7 cellular contexts compared by ENCODE assay signal in genomic region chr1:17053071-17053684, GRCh38. TPM values are rescaled to one million over a fixed set of nuclear protein-coding genes. Genes with fewer than 3 reads are reported as not detected.
DNase-seq lines count a peak whose midpoint lies in the region; ATAC-seq lines count a peak whose summit lies in the region.

No MANE protein-coding gene starts in this region.

- peak; percentile 16 for DNase-seq in activated CD4-positive, alpha-beta memory T cell treated with anti-CD3 and anti-CD28 coated beads for 36 hours
- no peak for DNase-seq in iPS DF 6.9 (ENCODE audit: low read depth, low spot score)
- no peak for DNase-seq in stimulated activated naive B cell treated with anti-CD40 and anti-IgM and Interleukin-4, amounts not matched to agents 10 μg/mL and 1 μg/mL and 100 μg/mL, for 72 hours
- no peak for DNase-seq in NCI-H510A (lab: John Stamatoyannopoulos, UW)
- DNase-seq in SKM-1 treated with dmso at 0.1 percent for 144 hours (lab: John Stamatoyannopoulos, UW; ENCODE audit: unreplicated experiment), result no peak

- H3K27me3 Mint-ChIP-seq in activated CD4-positive, alpha-beta memory T cell treated with anti-CD3 and anti-CD28 coated beads for 36 hours, result no peaks in the 10 kb centered on the region
- peaks cover 4% of the 10 kb centered on the region in 2 donors for H3K27me3 Mint-ChIP-seq in stimulated activated naive B cell treated with anti-CD40 and anti-IgM and Interleukin-4, amounts not matched to agents 10 μg/mL and 1 μg/mL and 100 μg/mL, for 72 hours

- ATAC-seq in stimulated activated naive B cell treated with anti-CD40 and anti-IgM and Interleukin-4, amounts not matched to agents 10 μg/mL and 1 μg/mL and 100 μg/mL, for 72 hours (replicated peaks), result peak in 1 of 2 donors; percentile 10
- no peak for ATAC-seq in GM19455 (IDR thresholded peaks at IDR 0.05; ENCODE audit: unreplicated experiment)

- H3K4me3 Mint-ChIP-seq in activated CD4-positive, alpha-beta memory T cell treated with anti-CD3 and anti-CD28 coated beads for 36 hours, result peak overlapping the region; percentile 96
- peak overlapping the region; percentile 95 to 98 for H3K4me3 Mint-ChIP-seq in stimulated activated naive B cell treated with anti-CD40 and anti-IgM and Interleukin-4, amounts not matched to agents 10 μg/mL and 1 μg/mL and 100 μg/mL, for 72 hours

- no CpG with 5 or more reads among the region's 12 CpGs for WGBS in iPS DF 6.9 (ENCODE audit: insufficient coverage, insufficient read length)

- intact Hi-C loops in activated CD4-positive, alpha-beta memory T cell treated with anti-CD3 and anti-CD28 coated beads for 36 hours (cut with micrococcal nuclease), result loop anchor here (5.0 kb wide), 2 partner anchors 91 to 151 kb away; no protein-coding TSS in a partner anchor

- H3K27ac ChIP-seq in HUES48 (ENCODE audit: low read depth, low read length) (peak overlapping the region; percentile 80), iPS DF 6.9 (ENCODE audit: low read length) (no peak overlapping the region)

- H3K9me3 Mint-ChIP-seq in activated CD4-positive, alpha-beta memory T cell treated with anti-CD3 and anti-CD28 coated beads for 36 hours, result no peaks in the 10 kb centered on the region
- H3K9me3 Mint-ChIP-seq in stimulated activated naive B cell treated with anti-CD40 and anti-IgM and Interleukin-4, amounts not matched to agents 10 μg/mL and 1 μg/mL and 100 μg/mL, for 72 hours, result no peaks in the 10 kb centered on the region

- H3K4me1 Mint-ChIP-seq in activated CD4-positive, alpha-beta memory T cell treated with anti-CD3 and anti-CD28 coated beads for 36 hours (ENCODE audit: low read depth), result peaks cover 24% of the 10 kb centered on the region
- peaks cover 6 to 18% of the 10 kb centered on the region in 2 donors for H3K4me1 Mint-ChIP-seq in stimulated activated naive B cell treated with anti-CD40 and anti-IgM and Interleukin-4, amounts not matched to agents 10 μg/mL and 1 μg/mL and 100 μg/mL, for 72 hours

- peak overlapping the region; percentile 97 for H3K4me3 ChIP-seq in HUES48 (ENCODE audit: low read depth, low read length)
- peak overlapping the region; percentile 75 for H3K4me3 ChIP-seq in iPS DF 6.9 (ENCODE audit: low read length)

- peak overlapping the region; percentile 90 for H3K27ac Mint-ChIP-seq in activated CD4-positive, alpha-beta memory T cell treated with anti-CD3 and anti-CD28 coated beads for 36 hours
- H3K27ac Mint-ChIP-seq in stimulated activated naive B cell treated with anti-CD40 and anti-IgM and Interleukin-4, amounts not matched to agents 10 μg/mL and 1 μg/mL and 100 μg/mL, for 72 hours, result peak overlapping the region; percentile 98

- POLR2A ChIA-PET in activated CD4-positive, alpha-beta memory T cell treated with anti-CD3 and anti-CD28 coated beads for 36 hours (lab: Charles Lee), result interaction anchor here (0.6 to 1.3 kb wide), 2 partner anchors 148 to 157 kb away, joined by 6 to 7 read pairs; no protein-coding TSS in a partner anchor

- peaks cover 6% of the 10 kb centered on the region for H3K36me3 Mint-ChIP-seq in activated CD4-positive, alpha-beta memory T cell treated with anti-CD3 and anti-CD28 coated beads for 36 hours
- peaks cover 2 to 5% of the 10 kb centered on the region in 2 donors for H3K36me3 Mint-ChIP-seq in stimulated activated naive B cell treated with anti-CD40 and anti-IgM and Interleukin-4, amounts not matched to agents 10 μg/mL and 1 μg/mL and 100 μg/mL, for 72 hours

- H3K4me1 ChIP-seq in HUES48 (ENCODE audit: control insufficient read depth, insufficient read depth, low read length) (peaks cover 10% of the 10 kb centered on the region), iPS DF 6.9 (ENCODE audit: control insufficient read depth, insufficient read depth, low read length) (no peaks in the 10 kb centered on the region)

- H3K27me3 ChIP-seq in HUES48 (ENCODE audit: control insufficient read depth, insufficient read depth, low read length) (no peaks in the 10 kb centered on the region), iPS DF 6.9 (ENCODE audit: control insufficient read depth, insufficient read depth, low read length) (no peaks in the 10 kb centered on the region)

- CTCF ChIA-PET in activated CD4-positive, alpha-beta memory T cell treated with anti-CD3 and anti-CD28 coated beads for 36 hours (lab: Charles Lee), result no interaction called here

- H3K36me3 ChIP-seq in HUES48 (ENCODE audit: control insufficient read depth, insufficient read depth, low read length), result peaks cover 20% of the 10 kb centered on the region
- peaks cover 2% of the 10 kb centered on the region; the same call in 1 of the 2 replicates for H3K36me3 ChIP-seq in iPS DF 6.9 (ENCODE audit: control insufficient read depth, insufficient read depth, low read length)

- H3K9me3 ChIP-seq in HUES48 (ENCODE audit: control insufficient read depth, insufficient read depth, low read length), result no peaks in the 10 kb centered on the region
- H3K9me3 ChIP-seq in iPS DF 6.9 (ENCODE audit: control insufficient read depth, insufficient read depth, low read length), result no peaks in the 10 kb centered on the region

- peak overlapping the region; percentile 80 for H3K9ac ChIP-seq in HUES48 (ENCODE audit: low read depth, low read length)

RNA-seq across cellular contexts. Expression of gene SDHB, which starts 0.7 kb away (rescaled TPM):
- total RNA-seq in activated CD4-positive, alpha-beta memory T cell treated with anti-CD3 and anti-CD28 coated beads for 36 hours, result 100 to 1,000 TPM; 154 to 163 TPM

RNA-seq across cellular contexts. Expression of gene ATP13A2, which starts 41.5 kb away (rescaled TPM):
- 10 to 100 TPM; 41.8 to 45.9 TPM for total RNA-seq in activated CD4-positive, alpha-beta memory T cell treated with anti-CD3 and anti-CD28 coated beads for 36 hours
